8 cellular contexts compared by ENCODE assay signal in genomic region chr1:235328271-235329138, GRCh38. TPM values are rescaled to one million over a fixed set of nuclear protein-coding genes. Genes with fewer than 3 reads are reported as not detected.
DNase-seq lines count a peak whose midpoint lies in the region; ATAC-seq and TF ChIP-seq lines count a peak whose summit lies in the region.

GGPS1 (plus strand) TSS chr1:235328570; CDS start chr1:235335265, 6,695 bp downstream.

- peak; percentile 67 for TF ChIP-seq POLR2A in GM10847 (IDR thresholded peaks at IDR 0.05; ENCODE audit: extremely low read depth, insufficient read length)

- H3K9me3 Mint-ChIP-seq in activated naive CD8-positive, alpha-beta T cell (ENCODE audit: low read depth) = no peaks in the 10 kb centered on the region

- no peak for TF ChIP-seq CTCF in omental fat pad (IDR thresholded peaks at IDR 0.05)

- DNase-seq in NCI-H1105 (lab: John Stamatoyannopoulos, UW) (peak; percentile 92), SKM-1 (lab: John Stamatoyannopoulos, UW; ENCODE audit: unreplicated experiment) (peak; percentile 100), glomerular visceral epithelial cell (ENCODE audit: extremely low spot score) (peak; percentile 100), omental fat pad (ENCODE audit: low spot score) (peak; percentile 94)

- no peaks in the 10 kb centered on the region for H3K27me3 Mint-ChIP-seq in activated naive CD8-positive, alpha-beta T cell

- ATAC-seq in HG02642 (IDR thresholded peaks at IDR 0.05; ENCODE audit: poor library complexity, unreplicated experiment) = peak; percentile 75
- peak; percentile 93 for ATAC-seq in omental fat pad (ENCODE audit: low FRiP score)

- H3K27ac Mint-ChIP-seq in activated naive CD8-positive, alpha-beta T cell = peak within 1 kb of the TSS; percentile 86

- H3K4me1 Mint-ChIP-seq in activated naive CD8-positive, alpha-beta T cell (ENCODE audit: low read depth) = peaks cover 31% of the 10 kb centered on the region

- peak within 1 kb of the TSS; percentile 91 for H3K27ac ChIP-seq in temporal lobe (ENCODE audit: low read depth, low read length)

- no peak within 1 kb of the TSS for H3K4me3 Mint-ChIP-seq in activated naive CD8-positive, alpha-beta T cell

- H3K36me3 Mint-ChIP-seq in activated naive CD8-positive, alpha-beta T cell = peaks cover 3% of the 10 kb centered on the region

RNA-seq across cellular contexts. Expression of gene GGPS1, which starts in this region (rescaled TPM):
- 10 to 100 TPM; 15.4 to 26.2 (median 17.8) TPM for total RNA-seq in omental fat pad
- total RNA-seq in temporal lobe = 22.1 TPM

Comparison
In these comparisons a context has a peak if more than half of its experiments do, and no peak if none do; other contexts are left out.
1. Peak in every context shown above with its lines: DNase-seq, ATAC-seq and H3K27ac ChIP-seq.